ENCODE assay signal across 7 cellular contexts in genomic region chr13:52600666-52601065, GRCh38. TPM values are rescaled to one million over a fixed set of nuclear protein-coding genes. Genes with fewer than 3 reads are reported as not detected.
DNase-seq lines count a peak whose midpoint lies in the region; ATAC-seq, FAIRE-seq and TF ChIP-seq lines count a peak whose summit lies in the region.

No MANE protein-coding gene starts in this region.

- no peaks in the 10 kb centered on the region for H3K9me2 ChIP-seq in GM23248 (ENCODE audit: insufficient read depth)

- H4K20me1 ChIP-seq in GM23248 (ENCODE audit: insufficient read depth): no peaks in the 10 kb centered on the region

- no peaks in the 10 kb centered on the region for H3K9me3 ChIP-seq in GM23248 (ENCODE audit: low read depth)
- H3K9me3 ChIP-seq in gastrocnemius medialis: no peaks in the 10 kb centered on the region

- TF ChIP-seq POLR2A in gastrocnemius medialis (IDR thresholded peaks at IDR 0.05): no peak

- in situ Hi-C loops in GM23248 (cut with MboI): no loop called here
- in situ Hi-C loops in gastrocnemius medialis (cut with MboI; ENCODE audit: low sequenced_read_pairs in 4 of 4): no loop called here

- WGBS in GM23248 (ENCODE audit: low coverage in 1 of 2, low lambda C conversion rate in 2 of 2, missing lambda C conversion rate in 2 of 2), 2 experiments: 6 to 8% methylated on average over 3 of the region's 3 CpGs

- no peak for ATAC-seq in gastrocnemius medialis

- intact Hi-C loops in gastrocnemius medialis (cut with DNase I; ENCODE audit: low total_unique reads): loop anchor here (1.0 to 2.0 kb wide), 2 partner anchors 17 to 52 kb away; partner anchors contain the start of gene SUGT1

- H3K79me2 ChIP-seq in GM23248 (ENCODE audit: insufficient read depth): peaks cover 9% of the 10 kb centered on the region; the same call in 1 of the 2 replicates

- H3K4me2 ChIP-seq in GM23248 (ENCODE audit: unreplicated experiment): peak overlapping the region; percentile 87

- H3K4me3 ChIP-seq in GM23248 (peak overlapping the region; percentile 77), fibroblast of pulmonary artery (replicated peaks; ENCODE audit: low read depth, low read length) (peak overlapping the region; percentile 49), gastrocnemius medialis (peak overlapping the region; percentile 71 to 97 (median 80))

- H3K27ac ChIP-seq in GM23248: peak overlapping the region; percentile 87
- peak overlapping the region; percentile 67 to 87 (median 72) for H3K27ac ChIP-seq in gastrocnemius medialis

- peak; percentile 46 for DNase-seq in GM23248
- peak; percentile 42 for DNase-seq in SK-N-DZ (ENCODE audit: low spot score)
- DNase-seq in fibroblast of pulmonary artery (ENCODE audit: low read depth): peak; percentile 7
- no peak for DNase-seq in gastrocnemius medialis
- DNase-seq in amygdala (lab: John Stamatoyannopoulos, UW): no peak
- DNase-seq in NCI-H2107 (lab: John Stamatoyannopoulos, UW): no peak
- DNase-seq in D721Med (ENCODE audit: insufficient read length, low spot score): no peak

- H3K27me3 ChIP-seq in GM23248 (replicated peaks; ENCODE audit: insufficient read depth) (no peaks in the 10 kb centered on the region), gastrocnemius medialis (no peaks in the 10 kb centered on the region)

- H3K4me1 ChIP-seq in GM23248 (ENCODE audit: insufficient read depth): peaks cover 14% of the 10 kb centered on the region
- peaks cover 7 to 13% of the 10 kb centered on the region in 2 donors for H3K4me1 ChIP-seq in gastrocnemius medialis

- H2AFZ ChIP-seq in GM23248: peak overlapping the region; percentile 88

- peaks cover 14% of the 10 kb centered on the region for H3F3A ChIP-seq in GM23248 (ENCODE audit: insufficient read depth)

- no peaks in the 10 kb centered on the region for H3K36me3 ChIP-seq in GM23248 (ENCODE audit: low read depth)
- H3K36me3 ChIP-seq in gastrocnemius medialis: no peaks in the 10 kb centered on the region

- TF ChIP-seq CTCF in fibroblast of pulmonary artery (IDR thresholded peaks at IDR 0.05; ENCODE audit: low read length, missing control alignments) (no peak), gastrocnemius medialis (IDR thresholded peaks at IDR 0.05 in 4 of 5, conservative IDR thresholded peaks at IDR 0.05 in 1 of 5) (no peak), D721Med (IDR thresholded peaks at IDR 0.05; ENCODE audit: insufficient read depth, missing control alignments) (no peak)

- no peak for FAIRE-seq in D721Med (lab: Jason Lieb, UNC)

- H3K9ac ChIP-seq in GM23248: peak overlapping the region; percentile 85

RNA-seq across cellular contexts. Expression of gene HNRNPA1L2, which starts 41.6 kb away (rescaled TPM):
- 1.2 and 1.9 TPM in 2 replicates for total RNA-seq in GM23248 (2014; rRNA removed; shearing (Covaris generic))
- 5.7 and 8.5 TPM in 2 replicates for polyA plus RNA-seq in GM23248 (2016; fragmentation: Nextera tagmentation; extraction: Ambion mirVana)
- polyA plus RNA-seq in SK-N-DZ (2014; cell fraction: cytosol; rRNA removed): 4.0 and 7.0 TPM in 2 replicates
- polyA plus RNA-seq in SK-N-DZ (2014; cell fraction: nucleus; rRNA removed): 5.9 and 7.9 TPM in 2 replicates
- total RNA-seq in gastrocnemius medialis: 1 to 10 TPM in 3 of 4 donors, under 1 TPM in 1; 0.55 to 1.3 (median 1.1) TPM

RNA-seq across cellular contexts. Expression of gene SUGT1, which starts 52.0 kb away (rescaled TPM):
- total RNA-seq in GM23248 (2014; rRNA removed; shearing (Covaris generic)): 29.4 and 49.2 TPM in 2 replicates
- 77.2 and 78.8 TPM in 2 replicates for polyA plus RNA-seq in GM23248 (2016; fragmentation: Nextera tagmentation; extraction: Ambion mirVana)
- 50.7 and 52.5 TPM in 2 replicates for polyA plus RNA-seq in SK-N-DZ (2014; cell fraction: cytosol; rRNA removed)
- polyA plus RNA-seq in SK-N-DZ (2014; cell fraction: nucleus; rRNA removed): 27.4 and 36.2 TPM in 2 replicates
- 10 to 100 TPM; 37.5 to 48.5 (median 40.1) TPM for total RNA-seq in gastrocnemius medialis

Comparison
In these comparisons a context has a peak if more than half of its experiments do, and no peak if none do; other contexts are left out.
1. DNase-seq: peak in GM23248 (single experiment), SK-N-DZ (single experiment) and fibroblast of pulmonary artery (single experiment); none in gastrocnemius medialis (0 of 2), amygdala (0 of 56), NCI-H2107 (single experiment) and D721Med (single experiment).
2. Peak in every context shown above with its lines, with median percentiles within 50 percentile points of each other: H3K4me3 ChIP-seq.